ENCODE assay signal across 31 cellular contexts in the genomic region with DNA sequence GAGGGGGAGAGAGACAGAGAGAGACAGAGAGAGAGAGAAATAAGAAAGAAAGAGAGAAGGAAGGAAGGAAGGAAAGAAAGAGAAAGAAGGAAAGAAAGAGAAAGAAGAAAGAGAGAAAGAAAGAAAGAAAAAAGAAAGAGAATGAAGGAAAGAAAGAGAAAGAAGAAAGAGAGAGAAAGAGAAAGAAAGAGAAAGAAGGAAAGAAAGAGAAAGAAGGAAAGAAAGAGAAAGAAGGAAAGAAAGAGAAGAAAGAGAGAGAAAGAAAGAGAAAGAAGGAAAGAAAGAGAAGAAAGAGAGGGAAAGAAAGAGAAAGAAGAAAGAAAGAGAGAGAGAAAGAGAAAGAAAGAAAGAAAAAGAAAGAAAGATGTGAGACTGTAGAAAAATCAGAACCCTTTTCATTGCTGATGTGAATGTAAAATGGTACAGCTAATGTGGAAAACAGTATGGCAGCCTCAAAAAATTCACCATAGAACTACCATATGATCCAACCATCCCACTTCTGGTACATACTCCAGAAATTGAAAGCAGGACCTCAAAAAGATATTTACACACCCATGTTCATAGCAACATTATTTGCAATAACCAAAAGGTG.
"Had no signal": no experiment of that assay in that cellular context is flagged by ENCODE, and none has a peak within 500 bp of the region (broad histone marks: within the 10 kb centered on the region; RNA-seq: fewer than 3 reads in every experiment).

No MANE protein-coding gene starts in this region.

- H3K9me3 ChIP-seq: adrenal gland, breast epithelium, colonic mucosa, esophagus squamous epithelium, gastroesophageal sphincter, heart right ventricle had no signal

- H3K27ac Mint-ChIP-seq: activated naive CD4-positive, alpha-beta T cell treated with anti-CD3 and anti-CD28 coated beads for 36 hours; activated naive CD4-positive, alpha-beta T cell treated with anti-CD3 and anti-CD28 coated beads, Interleukin-2, amount 50 U/mL, for 24 hours; activated naive CD8-positive, alpha-beta T cell treated with anti-CD3 and anti-CD28 coated beads for 36 hours; activated naive CD8-positive, alpha-beta T cell treated with anti-CD3 and anti-CD28 coated beads, Interleukin-2, amount 50 U/mL, for 24 hours; activated T-cell treated with anti-CD3 and anti-CD28 coated beads, Interleukin-2, amount 50 U/mL, for 24 hours; activated T-helper 17 cell treated with anti-CD3 and anti-CD28 coated beads, Interleukin-2, amount 50 U/mL, for 72 hours; brain had no signal

- DNase-seq: activated CD4-positive, alpha-beta T cell treated with anti-CD3 and anti-CD28 coated beads for 48 hours; activated CD4-positive, alpha-beta T cell treated with anti-CD3 and anti-CD28 coated beads, Interleukin-2, amount 50 U/mL, for 1 hour; activated CD4-positive, alpha-beta T cell treated with anti-CD3 and anti-CD28 coated beads, Interleukin-2, amount 50 U/mL, for 48 hours; activated CD8-positive, alpha-beta memory T cell treated with anti-CD3 and anti-CD28 coated beads, Interleukin-2, amount 50 U/mL, for 48 hours; activated effector memory CD4-positive, alpha-beta T cell treated with anti-CD3 and anti-CD28 coated beads, Interleukin-2, amount 50 U/mL, for 16 hours; activated naive CD4-positive, alpha-beta T cell treated with anti-CD3 and anti-CD28 coated beads for 36 hours; activated naive CD8-positive, alpha-beta T cell treated with anti-CD3 and anti-CD28 coated beads for 36 hours; activated naive CD8-positive, alpha-beta T cell treated with anti-CD3 and anti-CD28 coated beads, Interleukin-2, amount 50 U/mL, for 24 hours; activated T-cell treated with anti-CD3 and anti-CD28 coated beads for 4 hours; activated T-cell treated with anti-CD3 and anti-CD28 coated beads, Interleukin-2, amount 50 U/mL, for 24 hours; adrenal gland; amygdala; aorta; central memory CD4-positive, alpha-beta T cell; cerebellar nuclear complex; colonic mucosa; effector CD8-positive, alpha-beta T cell; esophagus squamous epithelium; foreskin melanocyte; heart right ventricle; T-helper 2 cell had no signal

- H3K36me3 Mint-ChIP-seq: activated naive CD8-positive, alpha-beta T cell treated with anti-CD3 and anti-CD28 coated beads for 36 hours; brain had no signal

- H3K27me3 ChIP-seq: adrenal gland, breast epithelium, colonic mucosa, esophagus squamous epithelium, gastroesophageal sphincter had no signal

- ATAC-seq: activated CD4-positive, CD25-positive, alpha-beta regulatory T cell treated with anti-CD3 and anti-CD28 coated beads, Interleukin-2, amount 50 U/mL, for 24 hours; activated naive CD8-positive, alpha-beta T cell treated with anti-CD3 and anti-CD28 coated beads, Interleukin-2, amount 50 U/mL, for 24 hours; activated T-helper 17 cell treated with anti-CD3 and anti-CD28 coated beads, Interleukin-2, amount 50 U/mL, for 72 hours; gastroesophageal sphincter; heart right ventricle had no signal

- H3K4me1 Mint-ChIP-seq: activated naive CD4-positive, alpha-beta T cell treated with anti-CD3 and anti-CD28 coated beads, Interleukin-2, amount 50 U/mL, for 24 hours; activated naive CD8-positive, alpha-beta T cell treated with anti-CD3 and anti-CD28 coated beads for 36 hours; activated naive CD8-positive, alpha-beta T cell treated with anti-CD3 and anti-CD28 coated beads, Interleukin-2, amount 50 U/mL, for 24 hours; activated T-helper 17 cell treated with anti-CD3 and anti-CD28 coated beads, Interleukin-2, amount 50 U/mL, for 72 hours had no signal

- H3K27ac ChIP-seq: adrenal gland, breast epithelium, cardiac muscle cell, colonic mucosa, epithelial cell of prostate, esophagus squamous epithelium, gastroesophageal sphincter, heart right ventricle had no signal

- H3K4me1 ChIP-seq: adrenal gland, breast epithelium, colonic mucosa, esophagus squamous epithelium, gastroesophageal sphincter had no signal

- H3K9me3 Mint-ChIP-seq: activated naive CD4-positive, alpha-beta T cell treated with anti-CD3 and anti-CD28 coated beads, Interleukin-2, amount 50 U/mL, for 24 hours; activated T-cell treated with anti-CD3 and anti-CD28 coated beads, Interleukin-2, amount 50 U/mL, for 24 hours; activated T-helper 17 cell treated with anti-CD3 and anti-CD28 coated beads, Interleukin-2, amount 50 U/mL, for 72 hours; brain had no signal

- H3K36me3 ChIP-seq: adrenal gland, breast epithelium, cardiac muscle cell, colonic mucosa, esophagus squamous epithelium, gastroesophageal sphincter, heart right ventricle had no signal

- H3K4me3 Mint-ChIP-seq: activated naive CD4-positive, alpha-beta T cell treated with anti-CD3 and anti-CD28 coated beads for 36 hours; activated naive CD4-positive, alpha-beta T cell treated with anti-CD3 and anti-CD28 coated beads, Interleukin-2, amount 50 U/mL, for 24 hours; activated naive CD8-positive, alpha-beta T cell treated with anti-CD3 and anti-CD28 coated beads for 36 hours; activated naive CD8-positive, alpha-beta T cell treated with anti-CD3 and anti-CD28 coated beads, Interleukin-2, amount 50 U/mL, for 24 hours; activated T-cell treated with anti-CD3 and anti-CD28 coated beads, Interleukin-2, amount 50 U/mL, for 24 hours; activated T-helper 17 cell treated with anti-CD3 and anti-CD28 coated beads, Interleukin-2, amount 50 U/mL, for 72 hours; brain had no signal

- FAIRE-seq: endometrium, endothelial cell of umbilical vein had no signal

- H3K4me3 ChIP-seq: adrenal gland, breast epithelium, cardiac muscle cell, colonic mucosa, esophagus squamous epithelium, gastroesophageal sphincter, heart right ventricle had no signal
